In genomic region chr11:112784323-112785073, GRCh38 we compare ENCODE assay signal across 9 cellular contexts.
DNase-seq lines count a peak whose midpoint lies in the region; ATAC-seq and TF ChIP-seq lines count a peak whose summit lies in the region.
"Had no signal": no experiment of that assay in that cellular context is flagged by ENCODE, and none has a peak within 500 bp of the region (broad histone marks: within the 10 kb centered on the region; RNA-seq: fewer than 3 reads in every experiment).

No MANE protein-coding gene starts in this region.

- no peaks in the 10 kb centered on the region for H3K36me3 ChIP-seq in SJCRH30
- H3K36me3 ChIP-seq: neutrophil had no signal

- peak overlapping the region; percentile 49 for H3K4me3 ChIP-seq in SJCRH30

- TF ChIP-seq CTCF in GM20000 (IDR thresholded peaks at IDR 0.05; ENCODE audit: extremely low read depth, missing control alignments) = no peak

- H3K27me3 ChIP-seq in SJCRH30 = no peaks in the 10 kb centered on the region
- H3K27me3 ChIP-seq: neutrophil had no signal

- intact Hi-C loops in Right ventricle myocardium inferior (cut with DNase I) = no loop called here

- ATAC-seq in Right ventricle myocardium inferior = peak; percentile 84
- no peak for ATAC-seq in HG02763 (IDR thresholded peaks at IDR 0.05; ENCODE audit: unreplicated experiment)
- no peak for ATAC-seq in GM21423 (IDR thresholded peaks at IDR 0.05; ENCODE audit: unreplicated experiment)

- H3K4me1 ChIP-seq in SJCRH30 = peaks cover 14% of the 10 kb centered on the region

- H3K27ac ChIP-seq in SJCRH30 = peak overlapping the region; percentile 83
- H3K27ac ChIP-seq: neutrophil had no signal

- peak; percentile 2 for DNase-seq in EL
- DNase-seq in SJCRH30 = peak; percentile 88
- DNase-seq in Right ventricle myocardium inferior (ENCODE audit: missing footprints) = peak; percentile 87
- peak; percentile 76 for DNase-seq in retina
- DNase-seq in GM20000 (ENCODE audit: low spot score) = no peak
- no peak for DNase-seq in T-helper 9 cell

- no peaks in the 10 kb centered on the region for H3K9me3 ChIP-seq in SJCRH30 (replicated peaks)
- H3K9me3 ChIP-seq: neutrophil had no signal

Comparison
In these comparisons a context has a peak if more than half of its experiments do, and no peak if none do; other contexts are left out.
1. DNase-seq: peak in EL (single experiment), SJCRH30 (2 of 2), Right ventricle myocardium inferior (single experiment) and retina (single experiment); none in GM20000 (single experiment) and T-helper 9 cell (single experiment).